ENCODE assay signal across 9 cellular contexts in the genomic region with DNA sequence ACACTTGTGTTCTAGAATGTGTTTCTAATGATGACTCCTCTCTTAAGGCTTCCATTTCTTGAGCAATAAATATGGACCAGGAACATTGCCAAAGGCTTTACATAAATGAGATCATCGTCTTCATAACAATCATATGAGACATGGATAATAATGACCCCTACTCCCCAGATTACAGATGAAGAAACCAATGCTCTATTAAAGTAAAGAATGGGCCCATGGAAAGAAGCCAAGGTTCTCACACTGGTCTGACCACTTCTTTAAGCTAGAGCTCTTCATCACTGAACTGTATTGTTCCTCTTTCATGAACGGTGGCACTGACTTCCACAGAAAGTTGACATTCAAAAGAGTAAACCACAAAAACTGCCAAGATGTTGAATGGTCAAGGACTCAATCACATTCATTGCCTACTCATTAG.
A peak's percentile ranks its signal among the peaks of the same experiment; 100 is the strongest.
DNase-seq lines count a peak whose midpoint lies in the region; ATAC-seq, FAIRE-seq and TF ChIP-seq lines count a peak whose summit lies in the region.
"Had no signal": no experiment of that assay in that cellular context is flagged by ENCODE, and none has a peak within 500 bp of the region (broad histone marks: within the 10 kb centered on the region; RNA-seq: fewer than 3 reads in every experiment).

No MANE protein-coding gene starts in this region.

- peaks cover 16% of the 10 kb centered on the region for H3K4me1 Mint-ChIP-seq in activated naive CD8-positive, alpha-beta T cell treated with anti-CD3 and anti-CD28 coated beads for 36 hours

- H3K4ac ChIP-seq in mesenchymal stem cell (ENCODE audit: low read depth in 1 of 2, low read length in 2 of 2) = no peak overlapping the region

- no peak overlapping the region for H4K8ac ChIP-seq in mesenchymal stem cell (ENCODE audit: low read length)

- no peaks in the 10 kb centered on the region for H3K9me3 ChIP-seq in mesenchymal stem cell (ENCODE audit: control insufficient read depth, low read length)

- no peak overlapping the region for H2BK12ac ChIP-seq in mesenchymal stem cell (ENCODE audit: low read length in 2 of 2)

- no peak overlapping the region for H2BK15ac ChIP-seq in mesenchymal stem cell (ENCODE audit: low read depth, poor library complexity, severe bottlenecking)

- no peaks in the 10 kb centered on the region for H3K27me3 Mint-ChIP-seq in activated naive CD8-positive, alpha-beta T cell treated with anti-CD3 and anti-CD28 coated beads for 36 hours
- H3K27me3 Mint-ChIP-seq: activated naive CD8-positive, alpha-beta T cell had no signal

- no peak overlapping the region for H2AFZ ChIP-seq in mesenchymal stem cell (ENCODE audit: low read depth, low read length)

- H3K36me3 Mint-ChIP-seq in activated naive CD8-positive, alpha-beta T cell treated with anti-CD3 and anti-CD28 coated beads for 36 hours = peaks cover 2% of the 10 kb centered on the region

- H4K91ac ChIP-seq in mesenchymal stem cell (ENCODE audit: low read length) = no peak overlapping the region

- H3K18ac ChIP-seq in mesenchymal stem cell (ENCODE audit: low read depth in 1 of 2, low read length in 2 of 2) = no peak overlapping the region

- no peak overlapping the region for H2BK5ac ChIP-seq in mesenchymal stem cell (ENCODE audit: low read depth, low read length, poor library complexity, severe bottlenecking)

- TF ChIP-seq POLR2A in GM12891 (IDR thresholded peaks at IDR 0.05; ENCODE audit: low read depth, low read length) = no peak

- H3K27me3 ChIP-seq in mesenchymal stem cell (ENCODE audit: control insufficient read depth in 1 of 2, insufficient read depth in 1 of 2, low read length in 2 of 2) = peaks cover 0 to 15% of the 10 kb centered on the region in 2 experiments

- DNase-seq in GM12891 (ENCODE audit: insufficient read length, low spot score) (no peak), RPMI7951 (ENCODE audit: low read depth) (peak; percentile 62), mesenchymal stem cell (peak; percentile 73), mesenteric fat pad (ENCODE audit: low spot score) (no peak)
- DNase-seq in activated naive CD8-positive, alpha-beta T cell treated with anti-CD3 and anti-CD28 coated beads for 36 hours = no peak

- no peak overlapping the region for H3K27ac ChIP-seq in mesenchymal stem cell (ENCODE audit: low read length, poor library complexity, severe bottlenecking)

- no peak overlapping the region for H3K4me3 ChIP-seq in mesenchymal stem cell (ENCODE audit: insufficient read depth in 1 of 2, low read depth in 1 of 2, low read length in 2 of 2)

- no peak overlapping the region for H3K9ac ChIP-seq in mesenchymal stem cell (ENCODE audit: low read length)

- no peak overlapping the region for H2BK120ac ChIP-seq in mesenchymal stem cell (ENCODE audit: low read depth, low read length)

- peak; percentile 59 for ATAC-seq in HG02759 (IDR thresholded peaks at IDR 0.05; ENCODE audit: unreplicated experiment)
- no peak for ATAC-seq in HG03521 (IDR thresholded peaks at IDR 0.05; ENCODE audit: unreplicated experiment)
- no peak for ATAC-seq in HG03159 (IDR thresholded peaks at IDR 0.05; ENCODE audit: unreplicated experiment)

- H3K36me3 ChIP-seq in mesenchymal stem cell (ENCODE audit: control insufficient read depth in 1 of 2, insufficient read depth in 2 of 2, low read depth in 1 of 2, low read length in 2 of 2) = no peaks in the 10 kb centered on the region

- H3K27ac Mint-ChIP-seq in activated naive CD8-positive, alpha-beta T cell treated with anti-CD3 and anti-CD28 coated beads for 36 hours = no peak overlapping the region
- H3K27ac Mint-ChIP-seq: activated naive CD8-positive, alpha-beta T cell had no signal

- H3K4me3 Mint-ChIP-seq in activated naive CD8-positive, alpha-beta T cell treated with anti-CD3 and anti-CD28 coated beads for 36 hours = no peak overlapping the region
- H3K4me3 Mint-ChIP-seq: activated naive CD8-positive, alpha-beta T cell had no signal

- no peaks in the 10 kb centered on the region for H3K9me3 Mint-ChIP-seq in activated naive CD8-positive, alpha-beta T cell treated with anti-CD3 and anti-CD28 coated beads for 36 hours

- H3K23ac ChIP-seq in mesenchymal stem cell (ENCODE audit: low read length in 2 of 2) = no peak overlapping the region

- WGBS in mesenchymal stem cell = 81% methylated on average over 2 of the region's 2 CpGs

- peak; percentile 89 for FAIRE-seq in GM12891 (lab: Jason Lieb, UNC)

- no peaks in the 10 kb centered on the region for H3K79me1 ChIP-seq in mesenchymal stem cell (replicated peaks; ENCODE audit: low read length, poor library complexity, severe bottlenecking)

- no peak overlapping the region for H2AK5ac ChIP-seq in mesenchymal stem cell (ENCODE audit: low read length, severe bottlenecking)

- H3K4me1 ChIP-seq in mesenchymal stem cell (ENCODE audit: control insufficient read depth, insufficient read depth, low read depth, low read length) = peaks cover 2% of the 10 kb centered on the region

- no peak overlapping the region for H3K4me2 ChIP-seq in mesenchymal stem cell (ENCODE audit: low read length, poor library complexity, severe bottlenecking)

- no peak overlapping the region for H3K14ac ChIP-seq in mesenchymal stem cell (ENCODE audit: low read length in 2 of 2)

TF ChIP-seq in GM12891, 5 proteins besides CTCF, POLR2A, EP300 and RAD21:
- TF ChIP-seq TAF1 (IDR thresholded peaks at IDR 0.05; ENCODE audit: low read depth, low read length) (no peak), SPI1 (IDR thresholded peaks at IDR 0.05; ENCODE audit: low read depth, low read length) (no peak), PAX5 (IDR thresholded peaks at IDR 0.05; ENCODE audit: insufficient read depth, low read length, severe bottlenecking) (no peak), POLR2AphosphoS5 (IDR thresholded peaks at IDR 0.05; ENCODE audit: low read depth, low read length) (no peak), POU2F2 (IDR thresholded peaks at IDR 0.05; ENCODE audit: low read depth, low read length) (no peak)

Comparison
In these comparisons a context has a peak if more than half of its experiments do, and no peak if none do; other contexts are left out.
1. DNase-seq: peak in RPMI7951 (single experiment) and mesenchymal stem cell (single experiment); none in GM12891 (single experiment), activated naive CD8-positive, alpha-beta T cell treated with anti-CD3 and anti-CD28 coated beads for 36 hours (single experiment) and mesenteric fat pad (single experiment).